8 cellular contexts compared by ENCODE assay signal in the genomic region with DNA sequence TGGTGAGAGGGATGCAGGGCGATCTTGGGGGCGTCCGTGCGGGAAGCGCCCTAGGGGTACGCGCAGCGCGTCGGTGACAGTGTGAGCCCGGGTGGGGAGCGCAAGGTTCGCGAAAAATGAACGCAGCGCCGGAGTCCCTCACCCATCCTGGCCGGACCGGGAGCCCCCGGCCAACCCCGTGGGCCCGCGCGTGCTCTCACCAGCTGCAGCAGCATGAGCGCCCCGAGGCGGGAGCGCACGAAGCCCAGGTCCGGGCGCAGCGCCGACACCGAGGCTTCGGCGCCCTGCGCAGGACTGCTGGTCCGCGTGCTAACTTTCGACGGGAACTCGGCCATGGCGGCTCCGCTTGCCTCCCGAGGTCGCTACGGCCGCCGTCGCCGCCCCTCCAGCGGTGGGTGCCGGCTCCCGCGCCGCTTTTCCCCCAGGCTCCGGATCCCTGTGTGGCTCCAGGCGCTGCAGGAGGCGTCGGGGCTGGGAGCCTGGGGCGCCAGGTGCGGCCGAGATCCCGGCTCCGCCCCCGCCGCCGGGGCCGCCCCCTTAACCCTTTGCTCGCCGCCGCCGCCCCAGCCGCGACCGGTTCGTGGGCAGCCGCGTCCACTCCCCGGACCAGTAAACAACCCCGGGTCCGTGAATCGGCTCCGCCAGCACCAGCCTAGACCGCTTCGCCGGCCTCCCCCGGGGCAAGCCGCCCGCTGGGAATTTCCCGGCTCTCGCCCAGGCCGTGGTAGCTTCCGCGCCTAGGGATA. TPM values are rescaled to one million over a fixed set of nuclear protein-coding genes. Genes with fewer than 3 reads are reported as not detected.
DNase-seq lines count a peak whose midpoint lies in the region; ATAC-seq, FAIRE-seq and TF ChIP-seq lines count a peak whose summit lies in the region.

A gene with protein sequence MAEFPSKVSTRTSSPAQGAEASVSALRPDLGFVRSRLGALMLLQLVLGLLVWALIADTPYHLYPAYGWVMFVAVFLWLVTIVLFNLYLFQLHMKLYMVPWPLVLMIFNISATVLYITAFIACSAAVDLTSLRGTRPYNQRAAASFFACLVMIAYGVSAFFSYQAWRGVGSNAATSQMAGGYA (minus strand): TSS at position 467 of the 746 bp plus-strand sequence. CDS start 132 bp downstream, at position 335.

- H3K4me3 ChIP-seq in RWPE2 (ENCODE audit: severe bottlenecking) (peak within 1 kb of the TSS; percentile 67), astrocyte (ENCODE audit: insufficient read depth, low read depth, low read length) (peak within 1 kb of the TSS; percentile 45), hepatocyte (peak within 1 kb of the TSS; percentile 60), prostate gland (peak within 1 kb of the TSS; percentile 50 to 53)

- H4K20me1 ChIP-seq in astrocyte (ENCODE audit: insufficient read depth, low read length): no peaks in the 10 kb centered on the region
- H4K20me1 ChIP-seq in hepatocyte (ENCODE audit: insufficient read depth, poor library complexity, severe bottlenecking): no peaks in the 10 kb centered on the region

- no peaks in the 10 kb centered on the region for H3K27me3 ChIP-seq in RWPE2 (ENCODE audit: insufficient read depth, poor library complexity, severe bottlenecking)
- peaks cover 45% of the 10 kb centered on the region for H3K27me3 ChIP-seq in astrocyte (ENCODE audit: insufficient read depth, low read length)
- peaks cover 3% of the 10 kb centered on the region for H3K27me3 ChIP-seq in hepatocyte
- H3K27me3 ChIP-seq in prostate gland (replicated peaks; ENCODE audit: insufficient read depth): no peaks in the 10 kb centered on the region

- peak; percentile 59 for TF ChIP-seq POLR2A in prostate gland (IDR thresholded peaks at IDR 0.05)

- no peak within 1 kb of the TSS; the same call in 1 of the 2 replicates for H3K27ac ChIP-seq in 22Rv1
- H3K27ac ChIP-seq in RWPE2 (ENCODE audit: poor library complexity, severe bottlenecking): peak within 1 kb of the TSS; percentile 35
- no peak within 1 kb of the TSS for H3K27ac ChIP-seq in astrocyte (ENCODE audit: low read depth, low read length)
- peak within 1 kb of the TSS; percentile 82 for H3K27ac ChIP-seq in hepatocyte
- H3K27ac ChIP-seq in prostate gland: peak within 1 kb of the TSS in 1 of 2 donors; percentile 37

- H2AFZ ChIP-seq in astrocyte (ENCODE audit: low read depth, low read length) (peak within 1 kb of the TSS; percentile 53), hepatocyte (peak within 1 kb of the TSS; percentile 89)

- H3K36me3 Mint-ChIP-seq in astrocyte (ENCODE audit: low read depth, unreplicated experiment): no peaks in the 10 kb centered on the region

- 0 out of 2 replicates have a peak, but pooled peaks have one; percentile 5 for TF ChIP-seq CTCF in 22Rv1 (IDR thresholded peaks at IDR 0.05)
- no peak for TF ChIP-seq CTCF in RWPE2 (IDR thresholded peaks at IDR 0.05; ENCODE audit: poor library complexity, severe bottlenecking)
- no peak for TF ChIP-seq CTCF in astrocyte (IDR thresholded peaks at IDR 0.05; ENCODE audit: insufficient read depth, low read depth, low read length)
- no peak for TF ChIP-seq CTCF in hepatocyte (IDR thresholded peaks at IDR 0.05; ENCODE audit: poor library complexity)
- TF ChIP-seq CTCF in prostate gland (IDR thresholded peaks at IDR 0.05): peak in 1 of 4 experiments; percentile 7

- no peaks in the 10 kb centered on the region for H3K9me3 Mint-ChIP-seq in astrocyte (ENCODE audit: unreplicated experiment)

- H3K27ac Mint-ChIP-seq in astrocyte (ENCODE audit: unreplicated experiment): no peak within 1 kb of the TSS

- intact Hi-C loops in prostate gland (cut with DNase I): loop anchor here (5.0 kb wide), 1 partner anchor 37 kb away; the partner anchor contains the start of gene ARL2BP

- peak within 1 kb of the TSS; percentile 80 for H3K4me2 ChIP-seq in astrocyte (ENCODE audit: low read length)
- H3K4me2 ChIP-seq in hepatocyte: peak within 1 kb of the TSS; percentile 97

- peaks cover under 1% of the 10 kb centered on the region for H3K4me1 Mint-ChIP-seq in astrocyte (ENCODE audit: low read depth, unreplicated experiment)

- H3K79me2 ChIP-seq in astrocyte (ENCODE audit: insufficient read depth, low read length): no peaks in the 10 kb centered on the region
- H3K79me2 ChIP-seq in hepatocyte: peaks cover 25% of the 10 kb centered on the region

- H3K9me3 ChIP-seq in RWPE2 (ENCODE audit: severe bottlenecking) (no peaks in the 10 kb centered on the region), astrocyte (ENCODE audit: insufficient read depth, low read depth, low read length) (no peaks in the 10 kb centered on the region), hepatocyte (ENCODE audit: low read depth) (no peaks in the 10 kb centered on the region), prostate gland (no peaks in the 10 kb centered on the region)

- FAIRE-seq in astrocyte (lab: Jason Lieb, UNC): no peak

- DNase-seq in RWPE2 (ENCODE audit: low spot score): no peak
- DNase-seq in astrocyte (ENCODE audit: low read depth): no peak
- DNase-seq in hepatocyte (ENCODE audit: low spot score): peak; percentile 80
- DNase-seq in prostate gland (ENCODE audit: low spot score): no peak
- DNase-seq in Kasumi-1 (lab: John Stamatoyannopoulos, UW): no peak
- no peak for DNase-seq in GF-D8 (lab: John Stamatoyannopoulos, UW)

- peaks cover 18% of the 10 kb centered on the region for H3K4me1 ChIP-seq in RWPE2 (ENCODE audit: insufficient read depth, poor library complexity, severe bottlenecking)
- H3K4me1 ChIP-seq in astrocyte (ENCODE audit: insufficient read depth, low read length): peaks cover 4% of the 10 kb centered on the region
- peaks cover 8% of the 10 kb centered on the region for H3K4me1 ChIP-seq in hepatocyte (ENCODE audit: insufficient read depth)
- H3K4me1 ChIP-seq in prostate gland (replicated peaks): no peaks in the 10 kb centered on the region

- peak within 1 kb of the TSS; percentile 10 for H3K9ac ChIP-seq in astrocyte (ENCODE audit: low read length)

- ATAC-seq in GM18498 (IDR thresholded peaks at IDR 0.05; ENCODE audit: unreplicated experiment): peak; percentile 40
- peak; percentile 69 for ATAC-seq in RWPE2 (ENCODE audit: low read depth)

- WGBS in hepatocyte (ENCODE audit: low lambda C conversion rate, missing lambda C conversion rate): 3% methylated on average over 63 of the region's 95 CpGs
- WGBS in prostate gland: 2% methylated on average over 57 of the region's 95 CpGs

- peaks cover 44% of the 10 kb centered on the region for H3K27me3 Mint-ChIP-seq in astrocyte (ENCODE audit: low read depth, unreplicated experiment)

- no peaks in the 10 kb centered on the region for H3K36me3 ChIP-seq in RWPE2 (ENCODE audit: low read depth)
- H3K36me3 ChIP-seq in astrocyte (ENCODE audit: insufficient read depth, low read length): no peaks in the 10 kb centered on the region
- H3K36me3 ChIP-seq in hepatocyte (replicated peaks; ENCODE audit: insufficient read depth, low read depth): no peaks in the 10 kb centered on the region
- no peaks in the 10 kb centered on the region for H3K36me3 ChIP-seq in prostate gland

- H3K4me3 Mint-ChIP-seq in astrocyte (ENCODE audit: unreplicated experiment): peak within 1 kb of the TSS; percentile 67

- no peaks in the 10 kb centered on the region for H3K9me2 ChIP-seq in hepatocyte (replicated peaks; ENCODE audit: insufficient read depth)

RNA-seq across cellular contexts. Expression of the gene that starts here (rescaled TPM):
- total RNA-seq in astrocyte (0.14 and 0.93 TPM in 2 replicates), hepatocyte (42.3 and 49.5 TPM in 2 replicates), prostate gland (10 to 100 TPM; 28.6 to 52.5 TPM)
- 31.0 and 38.7 TPM in 2 replicates for polyA plus RNA-seq in hepatocyte

Comparison
In these comparisons a context has a peak if more than half of its experiments do, and no peak if none do; other contexts are left out.
1. RNA of the gene that starts here (total RNA-seq): 28.6 to 52.5 TPM in prostate gland and 42.3 to 49.5 TPM in hepatocyte; 0.14 to 0.93 TPM in astrocyte; every median in the first group is over 10 times any median in the second.
2. H3K27ac ChIP-seq: peak in RWPE2 (single experiment) and hepatocyte (single experiment); none in 22Rv1 (single experiment) and astrocyte (single experiment).
3. Peak in every context shown above with its lines, with median percentiles within 50 percentile points of each other: H3K4me3 ChIP-seq.